27 cellular contexts compared by ENCODE assay signal in genomic region chr16:65441501-65441900, GRCh38.
"Had no signal": no experiment of that assay in that cellular context is flagged by ENCODE, and none has a peak within 500 bp of the region (broad histone marks: within the 10 kb centered on the region; RNA-seq: fewer than 3 reads in every experiment).

No MANE protein-coding gene starts in this region.

- ATAC-seq: naive thymus-derived CD8-positive, alpha-beta T cell; natural killer cell treated with Interleukin-12 subunit alpha and Interleukin-12 subunit beta and Interleukin-15 and Interleukin-18, amount 100 ng/mL, for 72 hours; psoas muscle; right cardiac atrium; right lobe of liver; stimulated activated effector memory CD8-positive, alpha-beta T cell treated with anti-CD3 and anti-CD28 coated beads, Interleukin-12 subunit alpha, Interleukin-12 subunit beta, amount 100 ng/mL, for 72 hours; stimulated activated naive B cell treated with anti-CD40 and anti-IgM and Interleukin-4, amounts not matched to agents 10 μg/mL and 1 μg/mL and 100 μg/mL, for 72 hours had no signal

- H3K79me2 ChIP-seq: parathyroid adenoma had no signal

- H3K4me2 ChIP-seq: neural progenitor cell, smooth muscle cell had no signal

- H3K27ac ChIP-seq: neural progenitor cell, ovary, parathyroid adenoma, psoas muscle, right lobe of liver, sigmoid colon, skin epidermis, stomach, thoracic aorta, thyroid gland, tibial nerve, upper lobe of left lung, vagina had no signal

- H2AFZ ChIP-seq: neural progenitor cell, parathyroid adenoma had no signal

- DNase-seq: naive thymus-derived CD8-positive, alpha-beta T cell; occipital lobe; ovary; posterior cingulate gyrus; psoas muscle; right cardiac atrium; right lobe of liver; sigmoid colon; stimulated activated CD4-positive, alpha-beta T cell treated with anti-CD3 and anti-CD28 coated beads, Interleukin-15, amount 100 ng/mL, for 24 hours; stimulated activated CD4-positive, alpha-beta T cell treated with anti-CD3 and anti-CD28 coated beads, Interleukin-2, amount 100 ng/mL, for 24 hours; stimulated activated CD4-positive, alpha-beta T cell treated with anti-CD3 and anti-CD28 coated beads, Interleukin-2, amount 100 ng/mL, for 48 hours; stimulated activated CD4-positive, alpha-beta T cell treated with anti-CD3 and anti-CD28 coated beads, Interleukin-4, amount 100 ng/mL, for 24 hours; stimulated activated naive B cell treated with anti-CD40 and anti-IgM and Interleukin-4, amounts not matched to agents 10 μg/mL and 1 μg/mL and 100 μg/mL, for 72 hours; stimulated activated naive CD4-positive, alpha-beta T cell treated with Interleukin-2 at 50 U/mL for 16 hours; stomach; thyroid gland; trophoblast cell; upper lobe of left lung had no signal

- H3K4me1 ChIP-seq: neural progenitor cell, parathyroid adenoma, psoas muscle, right lobe of liver, sigmoid colon, stomach, thyroid gland, tibial nerve, upper lobe of left lung, vagina had no signal

- H3K36me3 ChIP-seq: neural progenitor cell, ovary, right lobe of liver, sigmoid colon, stomach, thoracic aorta, thyroid gland, tibial nerve, upper lobe of left lung, vagina had no signal

- H3K27me3 ChIP-seq: neural progenitor cell, ovary, right lobe of liver, sigmoid colon, stomach, thyroid gland, tibial nerve, upper lobe of left lung, vagina had no signal

- H3K9me3 ChIP-seq: ovary, psoas muscle, right lobe of liver, sigmoid colon, stomach, thoracic aorta, thyroid gland, tibial nerve, upper lobe of left lung, vagina had no signal

- H3K9ac ChIP-seq: neural progenitor cell, parathyroid adenoma had no signal

- H3K4me3 ChIP-seq: neural progenitor cell, ovary, psoas muscle, right lobe of liver, sigmoid colon, skin epidermis, smooth muscle cell, stomach, thoracic aorta, thyroid gland, tibial nerve, upper lobe of left lung, vagina had no signal
